Comparison of ENCODE assay signal across 17 cellular contexts in genomic region chr2:100119235-100119634, GRCh38. TPM values are rescaled to one million over a fixed set of nuclear protein-coding genes. Genes with fewer than 3 reads are reported as not detected.
DNase-seq lines count a peak whose midpoint lies in the region; ATAC-seq and TF ChIP-seq lines count a peak whose summit lies in the region.
"Had no signal": no experiment of that assay in that cellular context is flagged by ENCODE, and none has a peak within 500 bp of the region (broad histone marks: within the 10 kb centered on the region; RNA-seq: fewer than 3 reads in every experiment).

No MANE protein-coding gene starts in this region.

- H3K27ac Mint-ChIP-seq in GM23338 (no peak overlapping the region), endodermal cell (no peak overlapping the region)

- no peak overlapping the region for H4K8ac ChIP-seq in neuronal stem cell (ENCODE audit: low read depth, low read length)

- H3K9ac ChIP-seq in endodermal cell (ENCODE audit: extremely low read depth, low read length, poor library complexity, severe bottlenecking), result no peak overlapping the region
- no peak overlapping the region for H3K9ac ChIP-seq in neuronal stem cell (ENCODE audit: low read depth, low read length, poor library complexity)

- H3K9me3 Mint-ChIP-seq in GM23338, result peaks cover 12% of the 10 kb centered on the region; the same call in 2 of the 3 replicates
- H3K9me3 Mint-ChIP-seq in endodermal cell, result peaks cover 22% of the 10 kb centered on the region

- intact Hi-C loops in adrenal gland (cut with DNase I), result no loop called here

- peak; percentile 52 for DNase-seq in GM23338 (ENCODE audit: low spot score)
- peak; percentile 72 for DNase-seq in NCI-H69 (lab: John Stamatoyannopoulos, UW)
- peak; percentile 73 for DNase-seq in endodermal cell
- DNase-seq in neuronal stem cell (ENCODE audit: low spot score), result peak; percentile 56
- DNase-seq in stimulated activated CD4-positive, alpha-beta T cell treated with anti-CD3 and anti-CD28 coated beads, Interleukin-12 subunit alpha, Interleukin-12 subunit beta, amount 100 ng/mL, for 4 hours, result no peak
- no peak for DNase-seq in adrenal gland
- no peak for DNase-seq in SW 1271 (lab: John Stamatoyannopoulos, UW)
- DNase-seq: DMS 273 treated with DMSO at 0.1 percent for 48 hours, GF-D8, NCI-H1048, NCI-H1694, NCI-H345, NCI-H82, PC-9 had no signal

- H3K14ac ChIP-seq in neuronal stem cell (ENCODE audit: low read length), result no peak overlapping the region

- H3K4me3 ChIP-seq in GM23338, result no peak overlapping the region
- H3K4me3 ChIP-seq in endodermal cell (ENCODE audit: low read length), result no peak overlapping the region
- H3K4me3 ChIP-seq in neuronal stem cell (ENCODE audit: low read length in 2 of 2), result no peak overlapping the region
- H3K4me3 ChIP-seq in adrenal gland, result no peak overlapping the region
- H3K4me3 ChIP-seq: A549, PC-9 had no signal

- no peak overlapping the region for H3K23ac ChIP-seq in neuronal stem cell (ENCODE audit: low read depth, low read length, poor library complexity)

- TF ChIP-seq CTCF in GM23338 (conservative IDR thresholded peaks at IDR 0.05; ENCODE audit: low read depth in 2 of 2), result no peak
- TF ChIP-seq CTCF in endodermal cell (conservative IDR thresholded peaks at IDR 0.05), result no peak
- no peak for TF ChIP-seq CTCF in adrenal gland (IDR thresholded peaks at IDR 0.05)

- H3K36me3 ChIP-seq in GM23338 (ENCODE audit: insufficient read depth) (no peaks in the 10 kb centered on the region), endodermal cell (ENCODE audit: control insufficient read depth, insufficient read depth, low read length) (no peaks in the 10 kb centered on the region), neuronal stem cell (replicated peaks in 1 of 2; ENCODE audit: control insufficient read depth in 2 of 2, insufficient read depth in 2 of 2, low read length in 2 of 2) (no peaks in the 10 kb centered on the region), adrenal gland (replicated peaks in 1 of 2) (no peaks in the 10 kb centered on the region)

- H2AFZ ChIP-seq in GM23338 (no peak overlapping the region), neuronal stem cell (ENCODE audit: low read length) (no peak overlapping the region)
- H2AFZ ChIP-seq: PC-9 had no signal

- H3K27ac ChIP-seq in GM23338 (ENCODE audit: low read depth) (no peak overlapping the region), endodermal cell (ENCODE audit: low read depth, low read length) (no peak overlapping the region), neuronal stem cell (replicated peaks; ENCODE audit: low read length) (no peak overlapping the region), adrenal gland (no peak overlapping the region)
- H3K27ac ChIP-seq: A549, C4-2B, PC-9 had no signal

- no peak overlapping the region for H4K91ac ChIP-seq in neuronal stem cell (ENCODE audit: low read depth, low read length, poor library complexity)

- H3K9me3 ChIP-seq in endodermal cell (ENCODE audit: control insufficient read depth, low read length), result peaks cover 28% of the 10 kb centered on the region
- no peaks in the 10 kb centered on the region for H3K9me3 ChIP-seq in neuronal stem cell (replicated peaks in 1 of 2; ENCODE audit: control insufficient read depth in 2 of 2, insufficient read depth in 1 of 2, low read depth in 1 of 2, low read length in 2 of 2)
- H3K9me3 ChIP-seq in adrenal gland (replicated peaks in 1 of 3), result no peaks in the 10 kb centered on the region

- H2BK5ac ChIP-seq in neuronal stem cell (ENCODE audit: low read length), result no peak overlapping the region

- H3K36me3 Mint-ChIP-seq in GM23338 (ENCODE audit: low read depth) (no peaks in the 10 kb centered on the region), endodermal cell (ENCODE audit: low read depth) (peaks cover 2% of the 10 kb centered on the region)

- H3K79me2 ChIP-seq in GM23338 (replicated peaks; ENCODE audit: insufficient read depth), result no peaks in the 10 kb centered on the region

- ATAC-seq in GM23338 (peak; percentile 99), HG03354 (IDR thresholded peaks at IDR 0.05; ENCODE audit: poor library complexity, severe bottlenecking, unreplicated experiment) (no peak)
- ATAC-seq: A549 had no signal

- no peaks in the 10 kb centered on the region; the same call in 2 of the 3 replicates for H3K4me1 Mint-ChIP-seq in GM23338
- peaks cover 8% of the 10 kb centered on the region for H3K4me1 Mint-ChIP-seq in endodermal cell

- WGBS in endodermal cell (ENCODE audit: insufficient coverage in 1 of 2, insufficient read length in 1 of 2), 2 experiments, result 7 to 20% methylated on average over 1 of the region's 1 CpG
- WGBS in neuronal stem cell (ENCODE audit: extremely low coverage in 2 of 2, insufficient read length in 2 of 2, insufficient replicate concordance in 1 of 2), 2 donors, result no CpG with 5 or more reads among the region's 1 CpG
- WGBS in adrenal gland, 4 donors, result 33 to 44% (median 39%) methylated on average over 1 of the region's 1 CpG

- no peak overlapping the region for H2BK120ac ChIP-seq in neuronal stem cell (ENCODE audit: low read depth, low read length)

- no peak overlapping the region for H2AK5ac ChIP-seq in neuronal stem cell (ENCODE audit: low read depth, low read length)

- no peak overlapping the region for H3K4ac ChIP-seq in neuronal stem cell (ENCODE audit: low read length)

- no peaks in the 10 kb centered on the region for H3K79me1 ChIP-seq in neuronal stem cell (ENCODE audit: low read depth, low read length)

- H3K9me2 ChIP-seq in GM23338 (ENCODE audit: insufficient read depth), result no peaks in the 10 kb centered on the region

- H3K4me3 Mint-ChIP-seq in GM23338 (no peak overlapping the region), endodermal cell (no peak overlapping the region)

- H3K27me3 ChIP-seq in GM23338 (ENCODE audit: insufficient read depth), result peaks cover 98% of the 10 kb centered on the region
- H3K27me3 ChIP-seq in endodermal cell (ENCODE audit: control insufficient read depth, insufficient read depth, low read length, poor library complexity, severe bottlenecking), result peaks cover 95% of the 10 kb centered on the region
- no peaks in the 10 kb centered on the region for H3K27me3 ChIP-seq in neuronal stem cell (ENCODE audit: control insufficient read depth in 3 of 3, insufficient read depth in 3 of 3, low read depth in 1 of 3, low read length in 3 of 3)
- no peaks in the 10 kb centered on the region for H3K27me3 ChIP-seq in adrenal gland

- peaks cover 9% of the 10 kb centered on the region; the same call in 1 of the 2 replicates for H4K20me1 ChIP-seq in GM23338 (replicated peaks; ENCODE audit: insufficient read depth)

- no peak overlapping the region for H3K18ac ChIP-seq in neuronal stem cell (ENCODE audit: low read length)

- H2BK15ac ChIP-seq in neuronal stem cell (ENCODE audit: low read length), result no peak overlapping the region

- TF ChIP-seq POLR2A in adrenal gland (IDR thresholded peaks at IDR 0.05), result no peak

- no peak overlapping the region for H2BK12ac ChIP-seq in neuronal stem cell (ENCODE audit: low read length)

- no peak overlapping the region for H3K4me2 ChIP-seq in GM23338
- H3K4me2 ChIP-seq in neuronal stem cell (ENCODE audit: insufficient read depth, low read length, poor library complexity, severe bottlenecking), result no peak overlapping the region
- H3K4me2 ChIP-seq: A549, PC-9 had no signal

- no peaks in the 10 kb centered on the region for H3K4me1 ChIP-seq in GM23338 (ENCODE audit: insufficient read depth)
- no peaks in the 10 kb centered on the region for H3K4me1 ChIP-seq in endodermal cell (ENCODE audit: control insufficient read depth, insufficient read depth, low read length)
- H3K4me1 ChIP-seq in neuronal stem cell (ENCODE audit: control insufficient read depth in 2 of 2, insufficient read depth in 1 of 2, low read depth in 1 of 2, low read length in 2 of 2), result peaks cover 0 to 3% of the 10 kb centered on the region in 2 donors
- no peaks in the 10 kb centered on the region for H3K4me1 ChIP-seq in adrenal gland (replicated peaks in 1 of 2)
- H3K4me1 ChIP-seq: A549 had no signal

- H3F3A ChIP-seq in GM23338 (replicated peaks; ENCODE audit: low read depth), result no peaks in the 10 kb centered on the region

- H3K27me3 Mint-ChIP-seq in GM23338 (ENCODE audit: insufficient read depth, low read depth, poor library complexity), result peaks cover 73% of the 10 kb centered on the region
- peaks cover 99% of the 10 kb centered on the region for H3K27me3 Mint-ChIP-seq in endodermal cell (ENCODE audit: insufficient read depth)

TF ChIP-seq in GM23338, 12 proteins besides CTCF, POLR2A, EP300 and RAD21:
- TF ChIP-seq EZH2 (IDR thresholded peaks at IDR 0.05; ENCODE audit: low read depth, unreplicated experiment) (no peak), NANOG (IDR thresholded peaks at IDR 0.05; ENCODE audit: borderline replicate concordance) (0 out of 2 replicates have a peak, but pooled peaks have one; percentile 5)
- TF ChIP-seq, protein P1, sequence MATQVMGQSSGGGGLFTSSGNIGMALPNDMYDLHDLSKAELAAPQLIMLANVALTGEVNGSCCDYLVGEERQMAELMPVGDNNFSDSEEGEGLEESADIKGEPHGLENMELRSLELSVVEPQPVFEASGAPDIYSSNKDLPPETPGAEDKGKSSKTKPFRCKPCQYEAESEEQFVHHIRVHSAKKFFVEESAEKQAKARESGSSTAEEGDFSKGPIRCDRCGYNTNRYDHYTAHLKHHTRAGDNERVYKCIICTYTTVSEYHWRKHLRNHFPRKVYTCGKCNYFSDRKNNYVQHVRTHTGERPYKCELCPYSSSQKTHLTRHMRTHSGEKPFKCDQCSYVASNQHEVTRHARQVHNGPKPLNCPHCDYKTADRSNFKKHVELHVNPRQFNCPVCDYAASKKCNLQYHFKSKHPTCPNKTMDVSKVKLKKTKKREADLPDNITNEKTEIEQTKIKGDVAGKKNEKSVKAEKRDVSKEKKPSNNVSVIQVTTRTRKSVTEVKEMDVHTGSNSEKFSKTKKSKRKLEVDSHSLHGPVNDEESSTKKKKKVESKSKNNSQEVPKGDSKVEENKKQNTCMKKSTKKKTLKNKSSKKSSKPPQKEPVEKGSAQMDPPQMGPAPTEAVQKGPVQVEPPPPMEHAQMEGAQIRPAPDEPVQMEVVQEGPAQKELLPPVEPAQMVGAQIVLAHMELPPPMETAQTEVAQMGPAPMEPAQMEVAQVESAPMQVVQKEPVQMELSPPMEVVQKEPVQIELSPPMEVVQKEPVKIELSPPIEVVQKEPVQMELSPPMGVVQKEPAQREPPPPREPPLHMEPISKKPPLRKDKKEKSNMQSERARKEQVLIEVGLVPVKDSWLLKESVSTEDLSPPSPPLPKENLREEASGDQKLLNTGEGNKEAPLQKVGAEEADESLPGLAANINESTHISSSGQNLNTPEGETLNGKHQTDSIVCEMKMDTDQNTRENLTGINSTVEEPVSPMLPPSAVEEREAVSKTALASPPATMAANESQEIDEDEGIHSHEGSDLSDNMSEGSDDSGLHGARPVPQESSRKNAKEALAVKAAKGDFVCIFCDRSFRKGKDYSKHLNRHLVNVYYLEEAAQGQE (IDR thresholded peaks at IDR 0.05; ENCODE audit: unreplicated experiment), result no peak

RNA-seq across cellular contexts. Expression of gene AFF3, which starts 23.2 kb away (rescaled TPM):
- 1.4 and 5.9 TPM in 2 replicates for total RNA-seq in GM23338 (2014; rRNA removed; shearing (Covaris generic))
- polyA plus RNA-seq in GM23338 (2016; fragmentation: Nextera tagmentation; extraction: Ambion mirVana) (0.73 and 1.5 TPM in 2 replicates), adrenal gland (1 to 10 TPM; 1.1 to 4.3 (median 3.4) TPM)
- total RNA-seq in endodermal cell (under 1 TPM; 0.62 to 0.73 TPM), adrenal gland (1 to 10 TPM; 1.9 to 6.0 (median 3.9) TPM)
- 26.6 TPM for polyA plus RNA-seq in endodermal cell (2013, experiment 1 of 2)
- polyA plus RNA-seq in endodermal cell (2013, experiment 2 of 2), result 29.6 TPM
- polyA plus RNA-seq in neuronal stem cell (2013, experiment 1 of 2), result 4.0 TPM
- polyA plus RNA-seq in neuronal stem cell (2013, experiment 2 of 2), result 3.9 TPM
- total RNA-seq: PC-9 had no signal
- polyA plus RNA-seq: A549 had no signal

Comparison
In these comparisons a context has a peak if more than half of its experiments do, and no peak if none do; other contexts are left out.
1. DNase-seq: peak in GM23338 (single experiment), NCI-H69 (single experiment), endodermal cell (single experiment) and neuronal stem cell (single experiment); none in stimulated activated CD4-positive, alpha-beta T cell treated with anti-CD3 and anti-CD28 coated beads, Interleukin-12 subunit alpha, Interleukin-12 subunit beta, amount 100 ng/mL, for 4 hours (single experiment), adrenal gland (0 of 7) and SW 1271 (0 of 2).